ENCODE assay signal across 1 cellular context in genomic region chr20:63980317-63980805, GRCh38.
TF ChIP-seq lines count a peak whose summit lies in the region.

No MANE protein-coding gene starts in this region.

TF ChIP-seq in HepG2, 621 proteins besides CTCF, POLR2A, EP300 and RAD21 (continued from another document and continues in another):
- TF ChIP-seq ZNF362 (CRISPR knock-in tag; IDR thresholded peaks at IDR 0.05; ENCODE audit: borderline replicate concordance) (no peak), LCORL (IDR thresholded peaks at IDR 0.05) (no peak), LCORL (CRISPR knock-in tag; IDR thresholded peaks at IDR 0.05) (no peak), POLR2G (IDR thresholded peaks at IDR 0.05; ENCODE audit: low read depth, low read length) (no peak), HOXD1 (CRISPR knock-in tag; IDR thresholded peaks at IDR 0.05) (no peak), ZNF749 (CRISPR knock-in tag; IDR thresholded peaks at IDR 0.05; ENCODE audit: borderline replicate concordance) (no peak), ZNF784 (CRISPR knock-in tag; IDR thresholded peaks at IDR 0.05; ENCODE audit: borderline replicate concordance) (no peak), ZFP36L1 (CRISPR knock-in tag; IDR thresholded peaks at IDR 0.05) (peak; percentile 44), SP4 (CRISPR knock-in tag; IDR thresholded peaks at IDR 0.05) (no peak), SOX5 (CRISPR knock-in tag; IDR thresholded peaks at IDR 0.05; ENCODE audit: borderline replicate concordance) (no peak), NPAS2 (CRISPR knock-in tag; IDR thresholded peaks at IDR 0.05; ENCODE audit: borderline replicate concordance) (no peak), TAF1 (CRISPR knock-in tag; IDR thresholded peaks at IDR 0.05) (no peak), NAIF1 (CRISPR knock-in tag; IDR thresholded peaks at IDR 0.05; ENCODE audit: borderline replicate concordance) (no peak), ZNF101 (CRISPR knock-in tag; IDR thresholded peaks at IDR 0.05; ENCODE audit: borderline replicate concordance, low read depth) (0 out of 2 replicates have a peak, but pooled peaks have one; percentile 56), NFYB (CRISPR knock-in tag; IDR thresholded peaks at IDR 0.05) (no peak), FOSL2 (CRISPR knock-in tag; IDR thresholded peaks at IDR 0.05) (no peak; the same call in 1 of the 2 replicates), ZNF576 (CRISPR knock-in tag; IDR thresholded peaks at IDR 0.05) (no peak), RFXAP (CRISPR knock-in tag; IDR thresholded peaks at IDR 0.05; ENCODE audit: borderline replicate concordance) (peak; percentile 27; the same call in 1 of the 2 replicates), KAT2B (IDR thresholded peaks at IDR 0.05; ENCODE audit: borderline replicate concordance, low read depth, low read length) (no peak), HNF1B (CRISPR knock-in tag; IDR thresholded peaks at IDR 0.05) (no peak), ZNF850 (CRISPR knock-in tag; conservative IDR thresholded peaks at IDR 0.05) (no peak), TCF7 (IDR thresholded peaks at IDR 0.05; ENCODE audit: low read depth) (no peak), NFRKB (IDR thresholded peaks at IDR 0.05) (no peak), TMF1 (CRISPR knock-in tag; IDR thresholded peaks at IDR 0.05; ENCODE audit: low read depth) (no peak), BORCS8-MEF2B (CRISPR knock-in tag; IDR thresholded peaks at IDR 0.05) (0 out of 2 replicates have a peak, but pooled peaks have one; percentile 3), ADNP (CRISPR knock-in tag; IDR thresholded peaks at IDR 0.05) (0 out of 2 replicates have a peak, but pooled peaks have one; percentile 5), ZNF639 (CRISPR knock-in tag; conservative IDR thresholded peaks at IDR 0.05) (no peak), HNRNPL (IDR thresholded peaks at IDR 0.05; ENCODE audit: low read depth, low read length) (no peak), ZFP91 (CRISPR knock-in tag; IDR thresholded peaks at IDR 0.05; ENCODE audit: borderline replicate concordance) (no peak), MAF1 (CRISPR knock-in tag; IDR thresholded peaks at IDR 0.05; ENCODE audit: borderline replicate concordance) (no peak), IRF9 (CRISPR knock-in tag; IDR thresholded peaks at IDR 0.05; ENCODE audit: borderline replicate concordance) (0 out of 2 replicates have a peak, but pooled peaks have one; percentile 2), ZMAT5 (CRISPR knock-in tag; IDR thresholded peaks at IDR 0.05; ENCODE audit: borderline replicate concordance, low read depth) (no peak), ZNF251 (CRISPR knock-in tag; IDR thresholded peaks at IDR 0.05) (0 out of 2 replicates have a peak, but pooled peaks have one; percentile 89), CAMTA2 (CRISPR knock-in tag; IDR thresholded peaks at IDR 0.05; ENCODE audit: borderline replicate concordance) (no peak), ZNF740 (CRISPR knock-in tag; IDR thresholded peaks at IDR 0.05) (no peak), NR2F2 (IDR thresholded peaks at IDR 0.05; ENCODE audit: borderline replicate concordance, low read depth) (0 out of 2 replicates have a peak, but pooled peaks have one; percentile 11), CHCHD3 (CRISPR knock-in tag; IDR thresholded peaks at IDR 0.05) (no peak), ZNF839 (CRISPR knock-in tag; IDR thresholded peaks at IDR 0.05; ENCODE audit: borderline replicate concordance) (peak; percentile 16; the same call in 1 of the 2 replicates), ZNF30 (CRISPR knock-in tag; IDR thresholded peaks at IDR 0.05) (no peak), ZBTB8A (CRISPR knock-in tag; IDR thresholded peaks at IDR 0.05; ENCODE audit: borderline replicate concordance, low read depth) (peak; percentile 58; the same call in 1 of the 2 replicates), ZNF383 (CRISPR knock-in tag; IDR thresholded peaks at IDR 0.05; ENCODE audit: borderline replicate concordance) (0 out of 2 replicates have a peak, but pooled peaks have one; percentile 21), THAP11 (CRISPR knock-in tag; IDR thresholded peaks at IDR 0.05) (no peak), TIGD3 (CRISPR knock-in tag; IDR thresholded peaks at IDR 0.05; ENCODE audit: borderline replicate concordance) (no peak), UBTF (CRISPR knock-in tag; IDR thresholded peaks at IDR 0.05) (no peak), GABPB1 (CRISPR knock-in tag; IDR thresholded peaks at IDR 0.05) (no peak), ZNF337 (CRISPR knock-in tag; IDR thresholded peaks at IDR 0.05; ENCODE audit: borderline replicate concordance, low read depth) (0 out of 2 replicates have a peak, but pooled peaks have one; percentile 76), BRD4 (CRISPR knock-in tag; IDR thresholded peaks at IDR 0.05) (0 out of 2 replicates have a peak, but pooled peaks have one; percentile 26), MED13 (CRISPR knock-in tag; IDR thresholded peaks at IDR 0.05) (no peak; the same call in 1 of the 2 replicates), EEA1 (CRISPR knock-in tag; IDR thresholded peaks at IDR 0.05; ENCODE audit: borderline replicate concordance) (peak; percentile 8; the same call in 1 of the 2 replicates), PBX3 (CRISPR knock-in tag; IDR thresholded peaks at IDR 0.05; ENCODE audit: borderline replicate concordance) (0 out of 2 replicates have a peak, but pooled peaks have one; percentile 25), ZNF280B (CRISPR knock-in tag; IDR thresholded peaks at IDR 0.05; ENCODE audit: borderline replicate concordance) (no peak), RXRA (CRISPR knock-in tag; IDR thresholded peaks at IDR 0.05) (no peak), HMGA1 (CRISPR knock-in tag; conservative IDR thresholded peaks at IDR 0.05) (no peak), PHF20 (CRISPR knock-in tag; IDR thresholded peaks at IDR 0.05) (no peak), ZNF550 (CRISPR knock-in tag; IDR thresholded peaks at IDR 0.05; ENCODE audit: borderline replicate concordance) (no peak)
